In the genomic region with DNA sequence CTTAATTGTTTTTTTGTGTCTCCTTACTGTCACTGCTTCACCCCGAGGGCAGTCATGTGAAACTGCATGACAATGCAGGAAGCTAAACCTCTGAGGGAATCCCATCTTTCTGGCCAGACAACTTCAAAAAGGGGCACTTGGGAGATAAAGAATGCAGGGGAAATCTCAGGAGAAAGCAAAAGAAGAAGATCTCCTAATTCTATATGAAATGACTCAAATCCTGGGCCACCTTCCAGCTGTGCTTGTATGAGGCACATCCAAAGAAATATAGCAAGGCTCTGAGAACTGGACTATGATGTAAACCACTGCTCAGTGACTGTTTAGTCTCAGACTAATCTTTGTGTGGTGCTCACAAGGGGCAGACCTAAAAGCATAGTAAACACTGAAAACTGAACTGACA, we compare ENCODE assay signal across 13 cellular contexts. TPM values are rescaled to one million over a fixed set of nuclear protein-coding genes. Genes with fewer than 3 reads are reported as not detected.
DNase-seq lines count a peak whose midpoint lies in the region; ATAC-seq and TF ChIP-seq lines count a peak whose summit lies in the region.
"Had no signal": no experiment of that assay in that cellular context is flagged by ENCODE, and none has a peak within 500 bp of the region (broad histone marks: within the 10 kb centered on the region; RNA-seq: fewer than 3 reads in every experiment).

No MANE protein-coding gene starts in this region.

- no peak for TF ChIP-seq CTCF in astrocyte of the spinal cord (IDR thresholded peaks at IDR 0.05; ENCODE audit: low read depth, low read length)
- TF ChIP-seq CTCF in vagina (IDR thresholded peaks at IDR 0.05) = no peak

- H3K27me3 ChIP-seq in ACC112 (ENCODE audit: insufficient read depth, low read length) = peaks cover 8% of the 10 kb centered on the region; the same call in 1 of the 2 replicates
- no peaks in the 10 kb centered on the region for H3K27me3 ChIP-seq in vagina

- DNase-seq in HT1080 (ENCODE audit: low read depth) (peak; percentile 22), astrocyte of the spinal cord (ENCODE audit: low read depth, low spot score) (peak; percentile 85), iPS-NIHi7 (ENCODE audit: extremely low spot score) (peak; percentile 37), DMS153 treated with DMSO at 0.1 percent for 48 hours (lab: John Stamatoyannopoulos, UW; ENCODE audit: unreplicated experiment) (no peak), NOMO-1 treated with DMSO at 0.1 percent for 48 hours (lab: John Stamatoyannopoulos, UW; ENCODE audit: unreplicated experiment) (no peak), vagina (ENCODE audit: extremely low spot score in 2 of 2) (no peak)
- DNase-seq: ACHN, left ventricle myocardium inferior had no signal

- H3K9me3 ChIP-seq in vagina = no peaks in the 10 kb centered on the region
- H3K9me3 ChIP-seq: left ventricle myocardium inferior, suprapubic skin had no signal

- H2AFZ ChIP-seq in ACC112 (ENCODE audit: low read length, unreplicated experiment) = peak overlapping the region; percentile 10

- H3K4me3 ChIP-seq in ACC112 (ENCODE audit: low read depth, low read length) = no peak overlapping the region
- H3K4me3 ChIP-seq in astrocyte of the spinal cord (ENCODE audit: low read depth, low read length) = no peak overlapping the region
- no peak overlapping the region for H3K4me3 ChIP-seq in vagina
- H3K4me3 ChIP-seq: left ventricle myocardium inferior, suprapubic skin had no signal

- in situ Hi-C loops in astrocyte of the spinal cord (cut with HindIII; ENCODE audit: low sequenced_read_pairs) = no loop called here

- intact Hi-C loops in vagina (cut with DNase I) = no loop called here

- TF ChIP-seq POLR2A in vagina (IDR thresholded peaks at IDR 0.05) = no peak

- no peak overlapping the region for H3K27ac ChIP-seq in ACC112 (ENCODE audit: low read depth, low read length)
- no peak overlapping the region for H3K27ac ChIP-seq in vagina
- H3K27ac ChIP-seq: KMS-11, left ventricle myocardium inferior, suprapubic skin had no signal

- peaks cover 9% of the 10 kb centered on the region for H3K4me1 ChIP-seq in ACC112 (ENCODE audit: control insufficient read depth, insufficient read depth, low read length, unreplicated experiment)
- H3K4me1 ChIP-seq in vagina = no peaks in the 10 kb centered on the region
- H3K4me1 ChIP-seq: left ventricle myocardium inferior, suprapubic skin had no signal

- no peak for ATAC-seq in GM21576 (IDR thresholded peaks at IDR 0.05; ENCODE audit: unreplicated experiment)
- ATAC-seq: esophagus mucosa had no signal

- no peaks in the 10 kb centered on the region for H3K36me3 ChIP-seq in ACC112 (ENCODE audit: insufficient read depth, low read length)
- no peaks in the 10 kb centered on the region for H3K36me3 ChIP-seq in vagina
- H3K36me3 ChIP-seq: suprapubic skin had no signal

- no peaks in the 10 kb centered on the region for H3K79me2 ChIP-seq in ACC112 (ENCODE audit: control insufficient read depth, insufficient read depth, low read length, unreplicated experiment)

RNA-seq across cellular contexts. Expression of a gene that starts 22.6 kb away (rescaled TPM):
- 98.9 and 118 TPM in 2 replicates for total RNA-seq in HT1080 (2014; rRNA removed; shearing (Covaris generic))
- 54.2 and 70.7 TPM in 2 replicates for polyA plus RNA-seq in HT1080 (2015; cell fraction: cytosol; rRNA removed)
- 73.6 and 81.9 TPM in 2 replicates for polyA plus RNA-seq in HT1080 (2015; cell fraction: nucleus; rRNA removed)
- 13.3 TPM for total RNA-seq in vagina

Comparison
In these comparisons a context has a peak if more than half of its experiments do, and no peak if none do; other contexts are left out.
1. DNase-seq: peak in HT1080 (single experiment), astrocyte of the spinal cord (single experiment) and iPS-NIHi7 (single experiment); none in DMS153 treated with DMSO at 0.1 percent for 48 hours (single experiment), NOMO-1 treated with DMSO at 0.1 percent for 48 hours (single experiment) and vagina (0 of 2).